14 cellular contexts compared by ENCODE assay signal in the genomic region with DNA sequence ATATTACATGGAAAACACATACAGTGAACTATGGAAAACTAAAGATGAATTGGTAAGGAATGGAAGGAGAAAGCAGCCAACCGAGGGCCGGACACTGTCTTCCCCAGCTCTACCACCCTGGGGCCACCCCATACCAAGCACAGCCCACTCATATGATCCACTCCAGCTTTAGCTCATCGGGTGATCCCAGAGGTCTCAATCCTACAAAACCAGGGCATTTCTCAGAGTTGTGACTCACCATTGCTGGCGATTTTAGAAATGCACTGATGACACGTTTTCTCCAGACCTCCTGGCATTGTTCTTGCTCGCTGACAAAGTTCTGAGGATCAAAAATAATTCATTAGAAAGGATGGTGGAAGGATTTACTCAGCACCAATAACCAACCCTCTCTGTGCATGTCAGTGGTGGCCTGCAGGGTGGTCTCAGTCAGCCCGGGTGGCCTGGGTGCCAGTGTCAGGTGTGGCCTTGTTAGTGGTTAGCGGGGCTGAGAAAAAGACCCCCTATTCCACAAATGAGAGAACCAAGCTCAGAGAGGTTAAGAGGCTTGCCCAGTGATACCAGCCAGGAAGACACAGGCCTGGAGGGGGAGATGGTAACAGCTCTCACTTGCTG. TPM values are rescaled to one million over a fixed set of nuclear protein-coding genes. Genes with fewer than 3 reads are reported as not detected.
DNase-seq lines count a peak whose midpoint lies in the region; ATAC-seq lines count a peak whose summit lies in the region.
"Had no signal": no experiment of that assay in that cellular context is flagged by ENCODE, and none has a peak within 500 bp of the region (broad histone marks: within the 10 kb centered on the region; RNA-seq: fewer than 3 reads in every experiment).

No MANE protein-coding gene starts in this region.

- H3K4me3 Mint-ChIP-seq in activated T-cell treated with anti-CD3 and anti-CD28 coated beads, Interleukin-2, amount 50 U/mL, for 72 hours = no peak overlapping the region
- H3K4me3 Mint-ChIP-seq: T-helper 1 cell treated with Interleukin-12 subunit alpha and Interleukin-12 subunit beta and Interleukin-4 antibody, amounts not matched to agents 30 μg/mL and 1 μg/mL, for 36 hours had no signal

- DNase-seq in activated T-cell treated with anti-CD3 and anti-CD28 coated beads, Interleukin-2, amount 50 U/mL, for 72 hours = no peak
- DNase-seq in activated T-cell treated with anti-CD3 and anti-CD28 coated beads for 4 hours = no peak
- peak; percentile 53 for DNase-seq in amniotic epithelial cell (ENCODE audit: low read depth)
- peak; percentile 22 for DNase-seq in hepatic stellate cell (ENCODE audit: low spot score)
- peak; percentile 71 for DNase-seq in stromal cell of bone marrow (ENCODE audit: low read depth)
- DNase-seq in NCI-H748 (lab: John Stamatoyannopoulos, UW; ENCODE audit: unreplicated experiment) = no peak
- DNase-seq in NCI-H2171 (lab: John Stamatoyannopoulos, UW) = no peak
- DNase-seq: caudate nucleus, lower lobe of right lung, MM.1S, NCI-H2081 had no signal

- peak; percentile 72 to 80 for ATAC-seq in activated T-cell treated with anti-CD3 and anti-CD28 coated beads, Interleukin-2, amount 50 U/mL, for 72 hours (replicated peaks in 1 of 2)
- ATAC-seq in GM19351 (IDR thresholded peaks at IDR 0.05; ENCODE audit: unreplicated experiment) = no peak
- ATAC-seq: lower lobe of right lung had no signal

- peaks cover 27% of the 10 kb centered on the region for H3K4me1 Mint-ChIP-seq in activated T-cell treated with anti-CD3 and anti-CD28 coated beads, Interleukin-2, amount 50 U/mL, for 72 hours (ENCODE audit: low read depth)

- no peaks in the 10 kb centered on the region for H3K27me3 Mint-ChIP-seq in activated T-cell treated with anti-CD3 and anti-CD28 coated beads, Interleukin-2, amount 50 U/mL, for 72 hours (ENCODE audit: low read depth)

- no peaks in the 10 kb centered on the region for H3K36me3 Mint-ChIP-seq in activated T-cell treated with anti-CD3 and anti-CD28 coated beads, Interleukin-2, amount 50 U/mL, for 72 hours (ENCODE audit: insufficient read depth in 2 of 2)

- no peak overlapping the region for H3K27ac Mint-ChIP-seq in activated T-cell treated with anti-CD3 and anti-CD28 coated beads, Interleukin-2, amount 50 U/mL, for 72 hours
- H3K27ac Mint-ChIP-seq: T-helper 1 cell treated with Interleukin-12 subunit alpha and Interleukin-12 subunit beta and Interleukin-4 antibody, amounts not matched to agents 30 μg/mL and 1 μg/mL, for 36 hours had no signal

- no peaks in the 10 kb centered on the region for H3K9me3 Mint-ChIP-seq in activated T-cell treated with anti-CD3 and anti-CD28 coated beads, Interleukin-2, amount 50 U/mL, for 72 hours
- H3K9me3 Mint-ChIP-seq: T-helper 1 cell treated with Interleukin-12 subunit alpha and Interleukin-12 subunit beta and Interleukin-4 antibody, amounts not matched to agents 30 μg/mL and 1 μg/mL, for 36 hours had no signal

RNA-seq across cellular contexts. Expression of a gene that starts 6.6 kb away (rescaled TPM):
- under 1 TPM; 0.19 to 0.30 TPM for total RNA-seq in activated T-cell treated with anti-CD3 and anti-CD28 coated beads, Interleukin-2, amount 50 U/mL, for 72 hours
- total RNA-seq: A673 had no signal

RNA-seq across cellular contexts. Expression of a gene that starts 23.4 kb away (rescaled TPM):
- total RNA-seq in activated T-cell treated with anti-CD3 and anti-CD28 coated beads, Interleukin-2, amount 50 U/mL, for 72 hours = under 1 TPM in 1 of 2 donors, not detected in 1; 0.22 TPM
- total RNA-seq: A673, lower lobe of right lung had no signal

RNA-seq across cellular contexts. Expression of a gene that starts 34.4 kb away (rescaled TPM):
- 1 to 10 TPM; 8.0 to 8.5 TPM for total RNA-seq in activated T-cell treated with anti-CD3 and anti-CD28 coated beads, Interleukin-2, amount 50 U/mL, for 72 hours

Comparison
In these comparisons a context has a peak if more than half of its experiments do, and no peak if none do; other contexts are left out.
1. DNase-seq: peak in amniotic epithelial cell (single experiment), hepatic stellate cell (single experiment) and stromal cell of bone marrow (single experiment); none in activated T-cell treated with anti-CD3 and anti-CD28 coated beads, Interleukin-2, amount 50 U/mL, for 72 hours (0 of 2), activated T-cell treated with anti-CD3 and anti-CD28 coated beads for 4 hours (single experiment), NCI-H748 (single experiment) and NCI-H2171 (single experiment).